In the genomic region with DNA sequence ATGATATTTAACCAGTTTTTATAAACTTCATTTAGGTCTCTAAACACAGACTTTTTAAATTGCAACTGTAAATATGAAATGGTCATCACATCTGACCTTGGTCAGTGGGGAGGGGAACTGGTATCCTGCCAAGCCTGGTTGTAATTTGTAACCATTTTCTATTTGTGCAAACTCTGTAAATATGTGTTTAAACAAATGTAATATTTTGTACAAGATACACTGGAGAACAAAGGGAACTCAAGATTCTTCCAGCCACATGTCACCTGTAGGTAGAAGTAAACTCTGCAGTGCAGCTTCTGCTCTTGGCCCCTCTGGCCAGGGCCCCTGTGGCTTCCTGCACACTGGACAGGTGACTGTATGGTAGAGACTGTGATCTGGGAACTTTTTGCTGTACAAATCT, we compare ENCODE assay signal across 1 cellular context.
A peak's percentile ranks its signal among the peaks of the same experiment; 100 is the strongest.
TF ChIP-seq lines count a peak whose summit lies in the region.

No MANE protein-coding gene starts in this region.

TF ChIP-seq in HepG2, 621 proteins besides CTCF, POLR2A, EP300 and RAD21 (continued from another document and continues in another):
- TF ChIP-seq, protein P1, sequence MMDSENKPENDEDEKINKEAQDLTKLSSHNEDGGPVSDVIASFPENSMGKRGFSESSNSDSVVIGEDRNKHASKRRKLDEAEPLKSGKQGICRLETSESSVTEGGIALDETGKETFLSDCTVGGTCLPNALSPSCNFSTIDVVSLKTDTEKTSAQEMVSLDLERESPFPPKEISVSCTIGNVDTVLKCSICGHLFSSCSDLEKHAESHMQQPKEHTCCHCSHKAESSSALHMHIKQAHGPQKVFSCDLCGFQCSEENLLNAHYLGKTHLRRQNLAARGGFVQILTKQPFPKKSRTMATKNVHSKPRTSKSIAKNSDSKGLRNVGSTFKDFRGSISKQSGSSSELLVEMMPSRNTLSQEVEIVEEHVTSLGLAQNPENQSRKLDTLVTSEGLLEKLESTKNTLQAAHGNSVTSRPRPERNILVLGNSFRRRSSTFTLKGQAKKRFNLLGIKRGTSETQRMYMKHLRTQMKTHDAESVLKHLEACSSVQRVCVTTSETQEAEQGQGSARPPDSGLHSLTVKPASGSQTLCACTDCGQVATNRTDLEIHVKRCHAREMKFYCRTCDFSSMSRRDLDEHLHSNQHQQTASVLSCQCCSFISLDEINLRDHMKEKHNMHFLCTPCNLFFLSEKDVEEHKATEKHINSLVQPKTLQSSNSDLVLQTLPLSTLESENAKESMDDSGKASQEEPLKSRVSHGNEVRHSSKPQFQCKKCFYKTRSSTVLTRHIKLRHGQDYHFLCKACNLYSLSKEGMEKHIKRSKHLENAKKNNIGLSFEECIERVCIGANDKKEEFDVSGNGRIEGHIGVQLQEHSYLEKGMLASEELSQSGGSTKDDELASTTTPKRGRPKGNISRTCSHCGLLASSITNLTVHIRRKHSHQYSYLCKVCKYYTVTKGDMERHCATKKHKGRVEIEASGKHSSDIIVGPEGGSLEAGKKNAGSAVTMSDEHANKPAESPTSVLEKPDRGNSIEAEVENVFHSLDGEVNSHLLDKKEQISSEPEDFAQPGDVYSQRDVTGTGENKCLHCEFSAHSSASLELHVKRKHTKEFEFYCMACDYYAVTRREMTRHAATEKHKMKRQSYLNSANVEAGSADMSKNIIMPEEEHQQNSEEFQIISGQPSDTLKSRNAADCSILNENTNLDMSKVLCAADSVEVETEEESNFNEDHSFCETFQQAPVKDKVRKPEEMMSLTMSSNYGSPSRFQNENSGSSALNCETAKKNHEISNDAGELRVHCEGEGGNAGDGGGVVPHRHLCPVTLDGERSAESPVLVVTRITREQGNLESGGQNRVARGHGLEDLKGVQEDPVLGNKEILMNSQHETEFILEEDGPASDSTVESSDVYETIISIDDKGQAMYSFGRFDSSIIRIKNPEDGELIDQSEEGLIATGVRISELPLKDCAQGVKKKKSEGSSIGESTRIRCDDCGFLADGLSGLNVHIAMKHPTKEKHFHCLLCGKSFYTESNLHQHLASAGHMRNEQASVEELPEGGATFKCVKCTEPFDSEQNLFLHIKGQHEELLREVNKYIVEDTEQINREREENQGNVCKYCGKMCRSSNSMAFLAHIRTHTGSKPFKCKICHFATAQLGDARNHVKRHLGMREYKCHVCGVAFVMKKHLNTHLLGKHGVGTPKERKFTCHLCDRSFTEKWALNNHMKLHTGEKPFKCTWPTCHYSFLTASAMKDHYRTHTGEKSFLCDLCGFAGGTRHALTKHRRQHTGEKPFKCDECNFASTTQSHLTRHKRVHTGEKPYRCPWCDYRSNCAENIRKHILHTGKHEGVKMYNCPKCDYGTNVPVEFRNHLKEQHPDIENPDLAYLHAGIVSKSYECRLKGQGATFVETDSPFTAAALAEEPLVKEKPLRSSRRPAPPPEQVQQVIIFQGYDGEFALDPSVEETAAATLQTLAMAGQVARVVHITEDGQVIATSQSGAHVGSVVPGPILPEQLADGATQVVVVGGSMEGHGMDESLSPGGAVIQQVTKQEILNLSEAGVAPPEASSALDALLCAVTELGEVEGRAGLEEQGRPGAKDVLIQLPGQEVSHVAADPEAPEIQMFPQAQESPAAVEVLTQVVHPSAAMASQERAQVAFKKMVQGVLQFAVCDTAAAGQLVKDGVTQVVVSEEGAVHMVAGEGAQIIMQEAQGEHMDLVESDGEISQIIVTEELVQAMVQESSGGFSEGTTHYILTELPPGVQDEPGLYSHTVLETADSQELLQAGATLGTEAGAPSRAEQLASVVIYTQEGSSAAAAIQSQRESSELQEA (CRISPR knock-in tag; IDR thresholded peaks at IDR 0.05; ENCODE audit: not compliant biosample characterization), result no peak
- TF ChIP-seq, protein P2, sequence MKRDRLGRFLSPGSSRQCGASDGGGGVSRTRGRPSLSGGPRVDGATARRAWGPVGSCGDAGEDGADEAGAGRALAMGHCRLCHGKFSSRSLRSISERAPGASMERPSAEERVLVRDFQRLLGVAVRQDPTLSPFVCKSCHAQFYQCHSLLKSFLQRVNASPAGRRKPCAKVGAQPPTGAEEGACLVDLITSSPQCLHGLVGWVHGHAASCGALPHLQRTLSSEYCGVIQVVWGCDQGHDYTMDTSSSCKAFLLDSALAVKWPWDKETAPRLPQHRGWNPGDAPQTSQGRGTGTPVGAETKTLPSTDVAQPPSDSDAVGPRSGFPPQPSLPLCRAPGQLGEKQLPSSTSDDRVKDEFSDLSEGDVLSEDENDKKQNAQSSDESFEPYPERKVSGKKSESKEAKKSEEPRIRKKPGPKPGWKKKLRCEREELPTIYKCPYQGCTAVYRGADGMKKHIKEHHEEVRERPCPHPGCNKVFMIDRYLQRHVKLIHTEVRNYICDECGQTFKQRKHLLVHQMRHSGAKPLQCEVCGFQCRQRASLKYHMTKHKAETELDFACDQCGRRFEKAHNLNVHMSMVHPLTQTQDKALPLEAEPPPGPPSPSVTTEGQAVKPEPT (CRISPR knock-in tag; IDR thresholded peaks at IDR 0.05; ENCODE audit: low read depth), result no peak
- TF ChIP-seq, protein P3, sequence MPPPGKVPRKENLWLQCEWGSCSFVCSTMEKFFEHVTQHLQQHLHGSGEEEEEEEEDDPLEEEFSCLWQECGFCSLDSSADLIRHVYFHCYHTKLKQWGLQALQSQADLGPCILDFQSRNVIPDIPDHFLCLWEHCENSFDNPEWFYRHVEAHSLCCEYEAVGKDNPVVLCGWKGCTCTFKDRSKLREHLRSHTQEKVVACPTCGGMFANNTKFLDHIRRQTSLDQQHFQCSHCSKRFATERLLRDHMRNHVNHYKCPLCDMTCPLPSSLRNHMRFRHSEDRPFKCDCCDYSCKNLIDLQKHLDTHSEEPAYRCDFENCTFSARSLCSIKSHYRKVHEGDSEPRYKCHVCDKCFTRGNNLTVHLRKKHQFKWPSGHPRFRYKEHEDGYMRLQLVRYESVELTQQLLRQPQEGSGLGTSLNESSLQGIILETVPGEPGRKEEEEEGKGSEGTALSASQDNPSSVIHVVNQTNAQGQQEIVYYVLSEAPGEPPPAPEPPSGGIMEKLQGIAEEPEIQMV (CRISPR knock-in tag; IDR thresholded peaks at IDR 0.05; ENCODE audit: low read depth), result no peak
- TF ChIP-seq, protein P4, sequence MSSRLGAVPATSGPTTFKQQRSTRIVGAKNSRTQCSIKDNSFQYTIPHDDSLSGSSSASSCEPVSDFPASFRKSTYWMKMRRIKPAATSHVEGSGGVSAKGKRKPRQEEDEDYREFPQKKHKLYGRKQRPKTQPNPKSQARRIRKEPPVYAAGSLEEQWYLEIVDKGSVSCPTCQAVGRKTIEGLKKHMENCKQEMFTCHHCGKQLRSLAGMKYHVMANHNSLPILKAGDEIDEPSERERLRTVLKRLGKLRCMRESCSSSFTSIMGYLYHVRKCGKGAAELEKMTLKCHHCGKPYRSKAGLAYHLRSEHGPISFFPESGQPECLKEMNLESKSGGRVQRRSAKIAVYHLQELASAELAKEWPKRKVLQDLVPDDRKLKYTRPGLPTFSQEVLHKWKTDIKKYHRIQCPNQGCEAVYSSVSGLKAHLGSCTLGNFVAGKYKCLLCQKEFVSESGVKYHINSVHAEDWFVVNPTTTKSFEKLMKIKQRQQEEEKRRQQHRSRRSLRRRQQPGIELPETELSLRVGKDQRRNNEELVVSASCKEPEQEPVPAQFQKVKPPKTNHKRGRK (CRISPR knock-in tag; IDR thresholded peaks at IDR 0.05), result no peak
- TF ChIP-seq ZNF775 (CRISPR knock-in tag; IDR thresholded peaks at IDR 0.05; ENCODE audit: borderline replicate concordance) (no peak), ZNF432 (CRISPR knock-in tag; IDR thresholded peaks at IDR 0.05; ENCODE audit: borderline replicate concordance) (no peak), CCDC6 (CRISPR knock-in tag; IDR thresholded peaks at IDR 0.05) (no peak), ZNF7 (CRISPR knock-in tag; IDR thresholded peaks at IDR 0.05) (no peak), THYN1 (CRISPR knock-in tag; IDR thresholded peaks at IDR 0.05; ENCODE audit: borderline replicate concordance, low read depth) (no peak), ELF3 (CRISPR knock-in tag; IDR thresholded peaks at IDR 0.05) (peak; percentile 56; the same call in 1 of the 2 replicates), MAFK (conservative IDR thresholded peaks at IDR 0.05 in 1 of 2, IDR thresholded peaks at IDR 0.05 in 1 of 2; ENCODE audit: low read length in 2 of 2) (no peak), NFE2L2 (IDR thresholded peaks at IDR 0.05; ENCODE audit: low read length) (no peak), SMAD1 (CRISPR knock-in tag; IDR thresholded peaks at IDR 0.05; ENCODE audit: borderline replicate concordance, low read depth) (no peak), CHD4 (IDR thresholded peaks at IDR 0.05; ENCODE audit: borderline replicate concordance, low read length) (no peak), FOXK2 (IDR thresholded peaks at IDR 0.05) (no peak), TP53 (CRISPR knock-in tag; conservative IDR thresholded peaks at IDR 0.05) (no peak), GATA4 (IDR thresholded peaks at IDR 0.05; ENCODE audit: borderline replicate concordance, low read depth) (no peak), FOXA1 (IDR thresholded peaks at IDR 0.05) (no peak), FOXA1 (CRISPR knock-in tag; IDR thresholded peaks at IDR 0.05) (peak; percentile 49; the same call in 1 of the 2 replicates), NR2F2 (IDR thresholded peaks at IDR 0.05; ENCODE audit: borderline replicate concordance, low read depth) (0 out of 2 replicates have a peak, but pooled peaks have one; percentile 29), ZMYM3 (CRISPR knock-in tag; IDR thresholded peaks at IDR 0.05) (no peak), ZNF724P (CRISPR knock-in tag; IDR thresholded peaks at IDR 0.05; ENCODE audit: borderline replicate concordance) (no peak), ZMYM4 (CRISPR knock-in tag; IDR thresholded peaks at IDR 0.05) (no peak), ZNF326 (CRISPR knock-in tag; IDR thresholded peaks at IDR 0.05; ENCODE audit: borderline replicate concordance) (no peak), ZNF776 (CRISPR knock-in tag; IDR thresholded peaks at IDR 0.05) (no peak), ZNF431 (CRISPR knock-in tag; IDR thresholded peaks at IDR 0.05; ENCODE audit: borderline replicate concordance, low read depth) (no peak)
- TF ChIP-seq, protein P5, sequence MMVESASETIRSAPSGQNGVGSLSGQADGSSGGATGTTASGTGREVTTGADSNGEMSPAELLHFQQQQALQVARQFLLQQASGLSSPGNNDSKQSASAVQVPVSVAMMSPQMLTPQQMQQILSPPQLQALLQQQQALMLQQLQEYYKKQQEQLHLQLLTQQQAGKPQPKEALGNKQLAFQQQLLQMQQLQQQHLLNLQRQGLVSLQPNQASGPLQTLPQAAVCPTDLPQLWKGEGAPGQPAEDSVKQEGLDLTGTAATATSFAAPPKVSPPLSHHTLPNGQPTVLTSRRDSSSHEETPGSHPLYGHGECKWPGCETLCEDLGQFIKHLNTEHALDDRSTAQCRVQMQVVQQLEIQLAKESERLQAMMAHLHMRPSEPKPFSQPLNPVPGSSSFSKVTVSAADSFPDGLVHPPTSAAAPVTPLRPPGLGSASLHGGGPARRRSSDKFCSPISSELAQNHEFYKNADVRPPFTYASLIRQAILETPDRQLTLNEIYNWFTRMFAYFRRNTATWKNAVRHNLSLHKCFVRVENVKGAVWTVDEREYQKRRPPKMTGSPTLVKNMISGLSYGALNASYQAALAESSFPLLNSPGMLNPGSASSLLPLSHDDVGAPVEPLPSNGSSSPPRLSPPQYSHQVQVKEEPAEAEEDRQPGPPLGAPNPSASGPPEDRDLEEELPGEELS (CRISPR knock-in tag; IDR thresholded peaks at IDR 0.05), result peak; percentile 64
- TF ChIP-seq, protein P6, sequence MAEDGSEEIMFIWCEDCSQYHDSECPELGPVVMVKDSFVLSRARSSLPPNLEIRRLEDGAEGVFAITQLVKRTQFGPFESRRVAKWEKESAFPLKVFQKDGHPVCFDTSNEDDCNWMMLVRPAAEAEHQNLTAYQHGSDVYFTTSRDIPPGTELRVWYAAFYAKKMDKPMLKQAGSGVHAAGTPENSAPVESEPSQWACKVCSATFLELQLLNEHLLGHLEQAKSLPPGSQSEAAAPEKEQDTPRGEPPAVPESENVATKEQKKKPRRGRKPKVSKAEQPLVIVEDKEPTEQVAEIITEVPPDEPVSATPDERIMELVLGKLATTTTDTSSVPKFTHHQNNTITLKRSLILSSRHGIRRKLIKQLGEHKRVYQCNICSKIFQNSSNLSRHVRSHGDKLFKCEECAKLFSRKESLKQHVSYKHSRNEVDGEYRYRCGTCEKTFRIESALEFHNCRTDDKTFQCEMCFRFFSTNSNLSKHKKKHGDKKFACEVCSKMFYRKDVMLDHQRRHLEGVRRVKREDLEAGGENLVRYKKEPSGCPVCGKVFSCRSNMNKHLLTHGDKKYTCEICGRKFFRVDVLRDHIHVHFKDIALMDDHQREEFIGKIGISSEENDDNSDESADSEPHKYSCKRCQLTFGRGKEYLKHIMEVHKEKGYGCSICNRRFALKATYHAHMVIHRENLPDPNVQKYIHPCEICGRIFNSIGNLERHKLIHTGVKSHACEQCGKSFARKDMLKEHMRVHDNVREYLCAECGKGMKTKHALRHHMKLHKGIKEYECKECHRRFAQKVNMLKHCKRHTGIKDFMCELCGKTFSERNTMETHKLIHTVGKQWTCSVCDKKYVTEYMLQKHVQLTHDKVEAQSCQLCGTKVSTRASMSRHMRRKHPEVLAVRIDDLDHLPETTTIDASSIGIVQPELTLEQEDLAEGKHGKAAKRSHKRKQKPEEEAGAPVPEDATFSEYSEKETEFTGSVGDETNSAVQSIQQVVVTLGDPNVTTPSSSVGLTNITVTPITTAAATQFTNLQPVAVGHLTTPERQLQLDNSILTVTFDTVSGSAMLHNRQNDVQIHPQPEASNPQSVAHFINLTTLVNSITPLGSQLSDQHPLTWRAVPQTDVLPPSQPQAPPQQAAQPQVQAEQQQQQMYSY (CRISPR knock-in tag; IDR thresholded peaks at IDR 0.05), result no peak
- TF ChIP-seq, protein P7, sequence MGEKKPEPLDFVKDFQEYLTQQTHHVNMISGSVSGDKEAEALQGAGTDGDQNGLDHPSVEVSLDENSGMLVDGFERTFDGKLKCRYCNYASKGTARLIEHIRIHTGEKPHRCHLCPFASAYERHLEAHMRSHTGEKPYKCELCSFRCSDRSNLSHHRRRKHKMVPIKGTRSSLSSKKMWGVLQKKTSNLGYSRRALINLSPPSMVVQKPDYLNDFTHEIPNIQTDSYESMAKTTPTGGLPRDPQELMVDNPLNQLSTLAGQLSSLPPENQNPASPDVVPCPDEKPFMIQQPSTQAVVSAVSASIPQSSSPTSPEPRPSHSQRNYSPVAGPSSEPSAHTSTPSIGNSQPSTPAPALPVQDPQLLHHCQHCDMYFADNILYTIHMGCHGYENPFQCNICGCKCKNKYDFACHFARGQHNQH (CRISPR knock-in tag; IDR thresholded peaks at IDR 0.05), result 0 out of 2 replicates have a peak, but pooled peaks have one; percentile 23
- TF ChIP-seq, protein P8, sequence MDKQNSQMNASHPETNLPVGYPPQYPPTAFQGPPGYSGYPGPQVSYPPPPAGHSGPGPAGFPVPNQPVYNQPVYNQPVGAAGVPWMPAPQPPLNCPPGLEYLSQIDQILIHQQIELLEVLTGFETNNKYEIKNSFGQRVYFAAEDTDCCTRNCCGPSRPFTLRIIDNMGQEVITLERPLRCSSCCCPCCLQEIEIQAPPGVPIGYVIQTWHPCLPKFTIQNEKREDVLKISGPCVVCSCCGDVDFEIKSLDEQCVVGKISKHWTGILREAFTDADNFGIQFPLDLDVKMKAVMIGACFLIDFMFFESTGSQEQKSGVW (CRISPR knock-in tag; IDR thresholded peaks at IDR 0.05; ENCODE audit: borderline replicate concordance), result no peak
- TF ChIP-seq, protein P9, sequence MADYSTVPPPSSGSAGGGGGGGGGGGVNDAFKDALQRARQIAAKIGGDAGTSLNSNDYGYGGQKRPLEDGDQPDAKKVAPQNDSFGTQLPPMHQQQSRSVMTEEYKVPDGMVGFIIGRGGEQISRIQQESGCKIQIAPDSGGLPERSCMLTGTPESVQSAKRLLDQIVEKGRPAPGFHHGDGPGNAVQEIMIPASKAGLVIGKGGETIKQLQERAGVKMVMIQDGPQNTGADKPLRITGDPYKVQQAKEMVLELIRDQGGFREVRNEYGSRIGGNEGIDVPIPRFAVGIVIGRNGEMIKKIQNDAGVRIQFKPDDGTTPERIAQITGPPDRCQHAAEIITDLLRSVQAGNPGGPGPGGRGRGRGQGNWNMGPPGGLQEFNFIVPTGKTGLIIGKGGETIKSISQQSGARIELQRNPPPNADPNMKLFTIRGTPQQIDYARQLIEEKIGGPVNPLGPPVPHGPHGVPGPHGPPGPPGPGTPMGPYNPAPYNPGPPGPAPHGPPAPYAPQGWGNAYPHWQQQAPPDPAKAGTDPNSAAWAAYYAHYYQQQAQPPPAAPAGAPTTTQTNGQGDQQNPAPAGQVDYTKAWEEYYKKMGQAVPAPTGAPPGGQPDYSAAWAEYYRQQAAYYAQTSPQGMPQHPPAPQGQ (CRISPR knock-in tag; IDR thresholded peaks at IDR 0.05; ENCODE audit: borderline replicate concordance), result no peak
